ENCODE assay signal across 20 cellular contexts in the genomic region with DNA sequence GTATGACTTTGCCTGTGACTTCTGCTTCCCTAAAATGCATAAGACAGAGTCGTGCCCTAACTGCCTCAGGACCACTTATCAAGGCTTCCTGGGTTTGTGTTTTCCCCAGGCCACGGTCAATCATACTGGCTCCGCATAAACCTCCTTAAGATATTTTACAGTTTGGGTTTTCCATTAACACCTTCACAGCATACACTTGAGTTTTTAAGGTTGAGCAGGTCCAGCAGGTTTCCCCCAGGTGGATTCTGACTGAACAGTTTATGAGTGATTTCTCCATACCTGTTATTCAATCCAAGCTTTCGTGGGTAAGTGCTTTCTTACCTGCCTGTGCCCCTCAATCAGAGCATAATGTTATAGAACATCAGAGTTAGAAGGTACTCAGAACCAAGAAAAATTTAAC.
"Had no signal": no experiment of that assay in that cellular context is flagged by ENCODE, and none has a peak within 500 bp of the region (broad histone marks: within the 10 kb centered on the region; RNA-seq: fewer than 3 reads in every experiment).

No MANE protein-coding gene starts in this region.

- H3K9me3 ChIP-seq: sigmoid colon, transverse colon had no signal

- H3K4me3 ChIP-seq: dorsolateral prefrontal cortex, sigmoid colon, transverse colon had no signal

- H3K36me3 ChIP-seq: sigmoid colon, transverse colon had no signal

- H3K27ac ChIP-seq: dorsolateral prefrontal cortex, foreskin keratinocyte had no signal

- H3K9me3 Mint-ChIP-seq: activated CD4-positive, alpha-beta memory T cell treated with anti-CD3 and anti-CD28 coated beads for 36 hours; activated T-cell treated with anti-CD3 and anti-CD28 coated beads, Interleukin-2, amount 50 U/mL, for 4 hours; brain; naive B cell had no signal

- FAIRE-seq: endometrium, islet of Langerhans, TTC549 had no signal

- H3K27ac Mint-ChIP-seq: activated CD4-positive, alpha-beta memory T cell treated with anti-CD3 and anti-CD28 coated beads for 36 hours; activated naive CD8-positive, alpha-beta T cell had no signal

- H3K36me3 Mint-ChIP-seq: activated CD4-positive, alpha-beta memory T cell treated with anti-CD3 and anti-CD28 coated beads for 36 hours; activated naive CD8-positive, alpha-beta T cell; brain; naive B cell had no signal

- H3K27me3 Mint-ChIP-seq: activated CD4-positive, alpha-beta memory T cell treated with anti-CD3 and anti-CD28 coated beads for 36 hours; activated naive CD8-positive, alpha-beta T cell; brain had no signal

- DNase-seq: activated CD4-positive, alpha-beta memory T cell treated with anti-CD3 and anti-CD28 coated beads for 36 hours; activated effector memory CD4-positive, alpha-beta T cell treated with anti-CD3 and anti-CD28 coated beads, Interleukin-2, amount 50 U/mL, for 16 hours; activated T-cell treated with anti-CD3 and anti-CD28 coated beads, Interleukin-2, amount 50 U/mL, for 4 hours; amygdala; dorsolateral prefrontal cortex; foreskin keratinocyte; head of caudate nucleus; midbrain; naive B cell; occipital lobe; sigmoid colon; stimulated activated CD4-positive, alpha-beta T cell treated with anti-CD3 and anti-CD28 coated beads, Interleukin-2, amount 100 ng/mL, for 24 hours; stimulated activated naive CD4-positive, alpha-beta T cell; substantia nigra; transverse colon had no signal

- H3K4me3 Mint-ChIP-seq: activated CD4-positive, alpha-beta memory T cell treated with anti-CD3 and anti-CD28 coated beads for 36 hours; activated naive CD8-positive, alpha-beta T cell; activated T-cell treated with anti-CD3 and anti-CD28 coated beads, Interleukin-2, amount 50 U/mL, for 4 hours; brain; naive B cell had no signal

- H3K27me3 ChIP-seq: dorsolateral prefrontal cortex, foreskin keratinocyte, sigmoid colon, transverse colon had no signal
